9 cellular contexts compared by ENCODE assay signal in genomic region chr1:184388671-184389292, GRCh38. TPM values are rescaled to one million over a fixed set of nuclear protein-coding genes. Genes with fewer than 3 reads are reported as not detected.
DNase-seq lines count a peak whose midpoint lies in the region; ATAC-seq and TF ChIP-seq lines count a peak whose summit lies in the region.
"Had no signal": no experiment of that assay in that cellular context is flagged by ENCODE, and none has a peak within 500 bp of the region (broad histone marks: within the 10 kb centered on the region; RNA-seq: fewer than 3 reads in every experiment).

No MANE protein-coding gene starts in this region.

- H3K4me3 ChIP-seq in CD8-positive, alpha-beta memory T cell (ENCODE audit: low read length): peak overlapping the region; percentile 21
- H3K4me3 ChIP-seq in dorsolateral prefrontal cortex: peak overlapping the region; percentile 51 to 86 (median 76)

- peak overlapping the region; percentile 62 for H3K27ac ChIP-seq in CD8-positive, alpha-beta memory T cell (ENCODE audit: low read depth, low read length)
- peak overlapping the region in 14 of 59 donors; percentile 8 to 93 (median 84) for H3K27ac ChIP-seq in dorsolateral prefrontal cortex

- H3K27me3 Mint-ChIP-seq in CD8-positive, alpha-beta memory T cell: peaks cover 16 to 39% of the 10 kb centered on the region in 2 donors
- peaks cover 4% of the 10 kb centered on the region for H3K27me3 Mint-ChIP-seq in neural crest cell (ENCODE audit: low read depth)

- peak overlapping the region; percentile 18 to 97 (median 92) for H3K27ac Mint-ChIP-seq in CD8-positive, alpha-beta memory T cell
- no peak overlapping the region for H3K27ac Mint-ChIP-seq in neural crest cell (ENCODE audit: unreplicated experiment)

- no peaks in the 10 kb centered on the region for H3K9me3 Mint-ChIP-seq in CD8-positive, alpha-beta memory T cell
- H3K9me3 Mint-ChIP-seq in neural crest cell: no peaks in the 10 kb centered on the region

- CTCF ChIA-PET in CD8-positive, alpha-beta memory T cell (lab: Charles Lee): no interaction called here

- peak in 1 of 5 donors; percentile 3 for DNase-seq in CD8-positive, alpha-beta memory T cell
- DNase-seq in NCI-H146 (lab: John Stamatoyannopoulos, UW) (peak; percentile 54), dorsolateral prefrontal cortex (no peak), neural crest cell (ENCODE audit: low read depth, low spot score) (no peak), SHP77 treated with DMSO at 0.1 percent for 48 hours (lab: John Stamatoyannopoulos, UW) (no peak), HuH-7 (ENCODE audit: low spot score) (no peak)
- DNase-seq: SW 1271 had no signal

- H3K9me3 ChIP-seq in CD8-positive, alpha-beta memory T cell (ENCODE audit: low read length): no peaks in the 10 kb centered on the region

- peaks cover 6% of the 10 kb centered on the region for H3K27me3 ChIP-seq in CD8-positive, alpha-beta memory T cell (ENCODE audit: insufficient read depth, low read length, poor library complexity, severe bottlenecking)
- no peaks in the 10 kb centered on the region for H3K27me3 ChIP-seq in dorsolateral prefrontal cortex

- peaks cover 8% of the 10 kb centered on the region for H3K4me1 ChIP-seq in CD8-positive, alpha-beta memory T cell (ENCODE audit: insufficient read depth, low read length)

- peak overlapping the region; percentile 84 to 97 (median 90) for H3K4me3 Mint-ChIP-seq in CD8-positive, alpha-beta memory T cell
- H3K4me3 Mint-ChIP-seq in neural crest cell: peak overlapping the region; percentile 90

- H3K36me3 ChIP-seq in CD8-positive, alpha-beta memory T cell (ENCODE audit: insufficient read depth, low read length): no peaks in the 10 kb centered on the region

- peaks cover 26 to 48% (median 33%) of the 10 kb centered on the region in 3 donors for H3K4me1 Mint-ChIP-seq in CD8-positive, alpha-beta memory T cell
- peaks cover 54% of the 10 kb centered on the region for H3K4me1 Mint-ChIP-seq in neural crest cell

- POLR2A ChIA-PET in CD8-positive, alpha-beta memory T cell (lab: Charles Lee): no interaction called here

- H3K36me3 Mint-ChIP-seq in CD8-positive, alpha-beta memory T cell: peaks cover 0 to 7% (median 0%) of the 10 kb centered on the region in 3 donors
- H3K36me3 Mint-ChIP-seq in neural crest cell (ENCODE audit: low read depth): no peaks in the 10 kb centered on the region

- ATAC-seq in HG03565 (IDR thresholded peaks at IDR 0.05; ENCODE audit: unreplicated experiment): no peak
- no peak for ATAC-seq in GM19395 (IDR thresholded peaks at IDR 0.05; ENCODE audit: unreplicated experiment)

- intact Hi-C loops in dorsolateral prefrontal cortex (cut with DNase I): loop anchor here in 1 of 2 donors (5.0 to 10.0 kb wide), 2 partner anchors 176 to 274 kb away; no protein-coding TSS in a partner anchor

- TF ChIP-seq CTCF in dorsolateral prefrontal cortex (IDR thresholded peaks at IDR 0.05 in 54 of 56, conservative IDR thresholded peaks at IDR 0.05 in 2 of 56; ENCODE audit: low read depth in 1 of 56, partially characterized antibody in 56 of 56) (no peak), neural crest cell (conservative IDR thresholded peaks at IDR 0.05) (no peak)

RNA-seq across cellular contexts. Expression of gene C1orf21, which starts 2.0 kb away (rescaled TPM):
- total RNA-seq in CD8-positive, alpha-beta memory T cell: 1 to 10 TPM; 6.8 to 8.2 TPM
- 23.4 TPM for polyA plus RNA-seq in CD8-positive, alpha-beta memory T cell
- 10 to 100 TPM; 22.5 to 94.0 (median 64.7) TPM for total RNA-seq in dorsolateral prefrontal cortex
- 29.8 and 32.5 TPM in 2 replicates for total RNA-seq in neural crest cell
